Comparison of ENCODE assay signal across 23 cellular contexts in genomic region chr4:164464313-164464712, GRCh38.
DNase-seq lines count a peak whose midpoint lies in the region; ATAC-seq and TF ChIP-seq lines count a peak whose summit lies in the region.
"Had no signal": no experiment of that assay in that cellular context is flagged by ENCODE, and none has a peak within 500 bp of the region (broad histone marks: within the 10 kb centered on the region; RNA-seq: fewer than 3 reads in every experiment).

No MANE protein-coding gene starts in this region.

- H2AFZ ChIP-seq in neural cell (ENCODE audit: low read depth, low read length) = no peak overlapping the region

- peaks cover 19% of the 10 kb centered on the region for H3K4me1 Mint-ChIP-seq in WTC11
- H3K4me1 Mint-ChIP-seq: CD14-positive monocyte; CD4-positive, alpha-beta memory T cell; CD4-positive, CD25-positive, alpha-beta regulatory T cell; CD8-positive, alpha-beta memory T cell had no signal

- H3K4me3 ChIP-seq in neural cell (ENCODE audit: low read length) = peak overlapping the region; percentile 3
- H3K4me3 ChIP-seq: BLaER1, GM12878 had no signal

- H3K4me2 ChIP-seq in neural cell (ENCODE audit: low read length) = no peak overlapping the region
- H3K4me2 ChIP-seq: BLaER1 had no signal

- H3K27me3 Mint-ChIP-seq in WTC11 (ENCODE audit: low read depth) = peaks cover 9% of the 10 kb centered on the region
- H3K27me3 Mint-ChIP-seq: CD4-positive, alpha-beta memory T cell; CD4-positive, CD25-positive, alpha-beta regulatory T cell; CD8-positive, alpha-beta memory T cell had no signal

- peak; percentile 51 for ATAC-seq in WTC11
- ATAC-seq: GM12878 had no signal

- peak; percentile 4 for DNase-seq in SK-N-DZ (ENCODE audit: low spot score)
- no peak for DNase-seq in WTC11 (ENCODE audit: low spot score)
- no peak for DNase-seq in kidney glomerular epithelial cell (lab: John Stamatoyannopoulos, UW)
- no peak for DNase-seq in stimulated activated CD4-positive, alpha-beta T cell treated with anti-CD3 and anti-CD28 coated beads, Interleukin-2, amount 100 ng/mL, for 24 hours
- DNase-seq: 8988T; ACHN; BE2C; C1 segment of cervical spinal cord; CD4-positive, alpha-beta memory T cell; CD4-positive, CD25-positive, alpha-beta regulatory T cell; CD8-positive, alpha-beta memory T cell; COR-L47; DMS 273 treated with DMSO at 0.1 percent for 48 hours; DMS153; DMS53; DMS79; DND-41; EL; GDM1 had no signal

- no peak for TF ChIP-seq CTCF in WTC11 (IDR thresholded peaks at IDR 0.05)
- TF ChIP-seq CTCF in neural cell (IDR thresholded peaks at IDR 0.05; ENCODE audit: poor library complexity, severe bottlenecking) = no peak

- H3K9me3 Mint-ChIP-seq in WTC11 = peaks cover 14% of the 10 kb centered on the region

- peaks cover 4% of the 10 kb centered on the region for H3K36me3 Mint-ChIP-seq in WTC11
- H3K36me3 Mint-ChIP-seq: CD14-positive monocyte; CD4-positive, alpha-beta memory T cell; CD4-positive, CD25-positive, alpha-beta regulatory T cell; CD8-positive, alpha-beta memory T cell had no signal

- no peaks in the 10 kb centered on the region for H4K20me1 ChIP-seq in neural cell (ENCODE audit: insufficient read depth)
- H4K20me1 ChIP-seq: BLaER1 had no signal

- no peak overlapping the region for H3K9ac ChIP-seq in neural cell (ENCODE audit: low read length)
- H3K9ac ChIP-seq: BLaER1 had no signal

- no peaks in the 10 kb centered on the region for H3K9me2 ChIP-seq in neural cell (ENCODE audit: insufficient read depth, low read length)

- no peaks in the 10 kb centered on the region for H3K36me3 ChIP-seq in neural cell (ENCODE audit: insufficient read depth, low read length)
- H3K36me3 ChIP-seq: BE2C, BLaER1 had no signal

- TF ChIP-seq RAD21 in neural cell (conservative IDR thresholded peaks at IDR 0.05) = peak; percentile 10

- no peak overlapping the region for H3K27ac Mint-ChIP-seq in WTC11
- H3K27ac Mint-ChIP-seq: CD14-positive monocyte; CD4-positive, alpha-beta memory T cell; CD4-positive, CD25-positive, alpha-beta regulatory T cell; CD8-positive, alpha-beta memory T cell had no signal

- no peak overlapping the region for H3K4me3 Mint-ChIP-seq in WTC11
- H3K4me3 Mint-ChIP-seq: CD14-positive monocyte; CD4-positive, alpha-beta memory T cell; CD4-positive, CD25-positive, alpha-beta regulatory T cell; CD8-positive, alpha-beta memory T cell had no signal

- H3K27me3 ChIP-seq in neural cell (ENCODE audit: insufficient read depth, low read depth, low read length) = no peaks in the 10 kb centered on the region
- H3K27me3 ChIP-seq: BE2C, BLaER1 had no signal

- H3F3A ChIP-seq in neural cell (ENCODE audit: insufficient read depth, low read length, poor library complexity, severe bottlenecking) = no peaks in the 10 kb centered on the region

- CTCF ChIA-PET in WTC11 (lab: Charles Lee) = interaction anchor here (0.6 kb wide), 1 partner anchor 598 kb away, joined by 3 read pairs; no protein-coding TSS in a partner anchor

- TF ChIP-seq EP300 in neural cell (conservative IDR thresholded peaks at IDR 0.05; ENCODE audit: poor library complexity, severe bottlenecking) = peak; percentile 95

- H3K79me2 ChIP-seq in neural cell (replicated peaks; ENCODE audit: insufficient read depth, low read length) = no peaks in the 10 kb centered on the region

- peak overlapping the region; percentile 28 for H3K27ac ChIP-seq in neural cell (ENCODE audit: low read length)
- H3K27ac ChIP-seq: BLaER1 had no signal

- no peaks in the 10 kb centered on the region for H3K9me3 ChIP-seq in neural cell (ENCODE audit: low read length)
- H3K9me3 ChIP-seq: BE2C, BLaER1 had no signal

- POLR2A ChIA-PET in WTC11 (lab: Charles Lee) = no interaction called here

TF ChIP-seq in WTC11, 78 proteins besides CTCF, POLR2A, EP300 and RAD21 (continues in another document):
- TF ChIP-seq TEAD4 (CRISPR knock-in tag; IDR thresholded peaks at IDR 0.05) (no peak), NFATC4 (CRISPR knock-in tag; IDR thresholded peaks at IDR 0.05) (no peak), AR (CRISPR knock-in tag; IDR thresholded peaks at IDR 0.05) (no peak), MYBL2 (CRISPR knock-in tag; IDR thresholded peaks at IDR 0.05) (no peak), ZNF263 (CRISPR knock-in tag; IDR thresholded peaks at IDR 0.05; ENCODE audit: low read depth) (no peak), JUN (CRISPR knock-in tag; IDR thresholded peaks at IDR 0.05) (no peak), SMAD4 (CRISPR knock-in tag; IDR thresholded peaks at IDR 0.05) (no peak), ZNF219 (CRISPR knock-in tag; IDR thresholded peaks at IDR 0.05; ENCODE audit: borderline replicate concordance) (no peak), MXD4 (CRISPR knock-in tag; IDR thresholded peaks at IDR 0.05; ENCODE audit: borderline replicate concordance) (no peak), TP53 (CRISPR knock-in tag; IDR thresholded peaks at IDR 0.05) (no peak), GRHL2 (CRISPR knock-in tag; IDR thresholded peaks at IDR 0.05; ENCODE audit: insufficient replicate concordance, severe bottlenecking) (no peak), CBFB (CRISPR knock-in tag; IDR thresholded peaks at IDR 0.05; ENCODE audit: low read depth) (no peak), FOXP1 (CRISPR knock-in tag; IDR thresholded peaks at IDR 0.05; ENCODE audit: borderline replicate concordance) (no peak)

TF ChIP-seq in neural cell, 6 proteins besides CTCF, POLR2A, EP300 and RAD21:
- TF ChIP-seq POLR2AphosphoS5 (IDR thresholded peaks at IDR 0.05) (peak; percentile 84), REST (IDR thresholded peaks at IDR 0.05; ENCODE audit: borderline replicate concordance) (peak; percentile 27), MXI1 (conservative IDR thresholded peaks at IDR 0.05; ENCODE audit: poor library complexity, severe bottlenecking) (no peak), TAF1 (IDR thresholded peaks at IDR 0.05; ENCODE audit: low read depth) (no peak)
